ENCODE assay signal across 15 cellular contexts in genomic region chr3:59759298-59760169, GRCh38.
A peak's percentile ranks its signal among the peaks of the same experiment; 100 is the strongest.
DNase-seq lines count a peak whose midpoint lies in the region; ATAC-seq and TF ChIP-seq lines count a peak whose summit lies in the region.
"Had no signal": no experiment of that assay in that cellular context is flagged by ENCODE, and none has a peak within 500 bp of the region (broad histone marks: within the 10 kb centered on the region; RNA-seq: fewer than 3 reads in every experiment).

No MANE protein-coding gene starts in this region.

- H3K4me1 ChIP-seq in right lobe of liver (peaks cover 0 to 9% (median 0%) of the 10 kb centered on the region in 4 donors), HAP-1 (no peaks in the 10 kb centered on the region)
- H3K4me1 ChIP-seq: colonic mucosa had no signal

- no peak for TF ChIP-seq CTCF in AG10803 (conservative IDR thresholded peaks at IDR 0.05; ENCODE audit: low read length)
- TF ChIP-seq CTCF in right lobe of liver (IDR thresholded peaks at IDR 0.05): no peak

- peaks cover 86% of the 10 kb centered on the region for H3K4me1 Mint-ChIP-seq in activated naive CD4-positive, alpha-beta T cell treated with anti-CD3 and anti-CD28 coated beads for 36 hours (ENCODE audit: low read depth)

- no peak overlapping the region for H3K4me3 Mint-ChIP-seq in activated naive CD4-positive, alpha-beta T cell treated with anti-CD3 and anti-CD28 coated beads for 36 hours
- H3K4me3 Mint-ChIP-seq: HFFc6 had no signal

- no peak for TF ChIP-seq POLR2A in right lobe of liver (IDR thresholded peaks at IDR 0.05)

- H3K9me3 ChIP-seq in right lobe of liver: no peaks in the 10 kb centered on the region
- H3K9me3 ChIP-seq in HAP-1: no peaks in the 10 kb centered on the region
- H3K9me3 ChIP-seq: colonic mucosa had no signal

- H3K27ac Mint-ChIP-seq in activated naive CD4-positive, alpha-beta T cell treated with anti-CD3 and anti-CD28 coated beads for 36 hours: no peak overlapping the region
- H3K27ac Mint-ChIP-seq: HFFc6 had no signal

- in situ Hi-C loops in HAP-1 (cut with MboI; ENCODE audit: low sequenced_read_pairs): no loop called here

- ATAC-seq in HG02798 (IDR thresholded peaks at IDR 0.05; ENCODE audit: poor library complexity, unreplicated experiment) (peak; percentile 61), right lobe of liver (peak; percentile 63 to 76 (median 72)), GM18498 (IDR thresholded peaks at IDR 0.05; ENCODE audit: unreplicated experiment) (no peak), GM21825 (IDR thresholded peaks at IDR 0.05; ENCODE audit: unreplicated experiment) (no peak), HG02642 (IDR thresholded peaks at IDR 0.05; ENCODE audit: poor library complexity, unreplicated experiment) (no peak)
- ATAC-seq: naive thymus-derived CD8-positive, alpha-beta T cell; sciatic nerve had no signal

- intact Hi-C loops in activated naive CD4-positive, alpha-beta T cell treated with anti-CD3 and anti-CD28 coated beads for 36 hours (cut with micrococcal nuclease): loop anchor here (5.0 to 10.0 kb wide), 4 partner anchors 218 to 335 kb away; no protein-coding TSS in a partner anchor
- intact Hi-C loops in right lobe of liver (cut with DNase I): no loop called here

- 25% methylated on average over 4 of the region's 6 CpGs for WGBS in right lobe of liver (ENCODE audit: insufficient coverage, low coverage, low lambda C conversion rate, missing lambda C conversion rate)

- DNase-seq in AG10803 (ENCODE audit: low read depth): peak; percentile 41
- DNase-seq in activated naive CD4-positive, alpha-beta T cell treated with anti-CD3 and anti-CD28 coated beads for 36 hours: peak; percentile 55
- DNase-seq in right lobe of liver: peak in 1 of 3 donors; percentile 71
- no peak for DNase-seq in HAP-1 (ENCODE audit: low spot score in 2 of 2)
- DNase-seq: activated CD4-positive, CD25-positive, alpha-beta regulatory T cell treated with anti-CD3 and anti-CD28 coated beads, Interleukin-2, amount 50 U/mL, for 72 hours; colonic mucosa; HFFc6; KBM-7; naive thymus-derived CD8-positive, alpha-beta T cell; NCI-H2029 had no signal

- H3K36me3 ChIP-seq in right lobe of liver (no peaks in the 10 kb centered on the region), HAP-1 (replicated peaks) (no peaks in the 10 kb centered on the region)
- H3K36me3 ChIP-seq: colonic mucosa had no signal

- H3K4me3 ChIP-seq in AG10803 (ENCODE audit: low read length): no peak overlapping the region
- no peak overlapping the region for H3K4me3 ChIP-seq in right lobe of liver
- no peak overlapping the region for H3K4me3 ChIP-seq in HAP-1
- H3K4me3 ChIP-seq: colonic mucosa had no signal

- H3K9me3 Mint-ChIP-seq in activated naive CD4-positive, alpha-beta T cell treated with anti-CD3 and anti-CD28 coated beads for 36 hours: no peaks in the 10 kb centered on the region
- H3K9me3 Mint-ChIP-seq: HFFc6; naive thymus-derived CD8-positive, alpha-beta T cell had no signal

- H3K27ac ChIP-seq in right lobe of liver: no peak overlapping the region
- H3K27ac ChIP-seq: colonic mucosa had no signal

- H3K36me3 Mint-ChIP-seq in activated naive CD4-positive, alpha-beta T cell treated with anti-CD3 and anti-CD28 coated beads for 36 hours (ENCODE audit: low read depth): peaks cover 1% of the 10 kb centered on the region

- H3K27me3 ChIP-seq in right lobe of liver: no peaks in the 10 kb centered on the region
- H3K27me3 ChIP-seq in HAP-1 (ENCODE audit: low read depth): no peaks in the 10 kb centered on the region
- H3K27me3 ChIP-seq: colonic mucosa had no signal

- CTCF ChIA-PET in activated naive CD4-positive, alpha-beta T cell treated with anti-CD3 and anti-CD28 coated beads for 36 hours (lab: Charles Lee): interaction anchor here (1.0 kb wide), 1 partner anchor 13 kb away, joined by 7 read pairs; no protein-coding TSS in a partner anchor

- no peaks in the 10 kb centered on the region for H3K27me3 Mint-ChIP-seq in activated naive CD4-positive, alpha-beta T cell treated with anti-CD3 and anti-CD28 coated beads for 36 hours (ENCODE audit: low read depth)

Comparison
In these comparisons a context has a peak if more than half of its experiments do, and no peak if none do; other contexts are left out.
1. DNase-seq: peak in AG10803 (single experiment) and activated naive CD4-positive, alpha-beta T cell treated with anti-CD3 and anti-CD28 coated beads for 36 hours (single experiment); none in HAP-1 (0 of 2).
2. ATAC-seq: peak in HG02798 (single experiment) and right lobe of liver (4 of 4); none in GM18498 (single experiment), GM21825 (single experiment) and HG02642 (single experiment).